Comparison of ENCODE assay signal across 17 cellular contexts in the genomic region with DNA sequence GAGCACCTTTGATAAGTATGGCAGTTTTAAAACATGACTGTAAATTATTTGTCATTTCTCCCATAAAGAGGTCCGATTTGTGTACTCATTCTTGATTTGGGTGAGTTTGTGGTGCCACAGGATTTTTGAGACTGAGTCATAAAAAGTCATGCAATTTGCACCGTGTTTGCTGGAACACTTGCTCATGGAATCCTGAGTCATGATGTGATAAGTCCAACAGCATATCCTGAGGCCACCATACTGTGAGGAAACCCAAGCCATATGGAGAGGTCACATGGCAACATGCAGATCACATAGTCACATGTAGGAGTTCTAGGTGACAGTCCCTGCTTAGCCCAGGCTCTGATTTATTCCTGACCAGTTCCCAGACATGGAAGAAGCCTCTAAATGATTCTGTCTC. TPM values are rescaled to one million over a fixed set of nuclear protein-coding genes. Genes with fewer than 3 reads are reported as not detected.
A peak's percentile ranks its signal among the peaks of the same experiment; 100 is the strongest.
DNase-seq lines count a peak whose midpoint lies in the region; ATAC-seq, FAIRE-seq and TF ChIP-seq lines count a peak whose summit lies in the region.
"Had no signal": no experiment of that assay in that cellular context is flagged by ENCODE, and none has a peak within 500 bp of the region (broad histone marks: within the 10 kb centered on the region; RNA-seq: fewer than 3 reads in every experiment).

No MANE protein-coding gene starts in this region.

- H3K4me1 ChIP-seq in mesendoderm (ENCODE audit: control insufficient read depth, low read depth, low read length) (no peaks in the 10 kb centered on the region), testis (peaks cover 2% of the 10 kb centered on the region), heart left ventricle (peaks cover 0 to 20% (median 6%) of the 10 kb centered on the region in 12 donors)
- H3K4me1 ChIP-seq: HAP-1 had no signal

- H3K27ac ChIP-seq in mesendoderm (ENCODE audit: low read depth, low read length) (no peak overlapping the region), testis (no peak overlapping the region), heart left ventricle (no peak overlapping the region)
- H3K27ac ChIP-seq: hepatocyte, KMS-11 had no signal

- no peak for TF ChIP-seq CTCF in bronchial epithelial cell (IDR thresholded peaks at IDR 0.05; ENCODE audit: insufficient read depth, low read length, severe bottlenecking)
- no peak for TF ChIP-seq CTCF in testis (IDR thresholded peaks at IDR 0.05)
- no peak for TF ChIP-seq CTCF in heart left ventricle (IDR thresholded peaks at IDR 0.05)

- H3K27me3 ChIP-seq in MG63: no peaks in the 10 kb centered on the region
- H3K27me3 ChIP-seq in bronchial epithelial cell (ENCODE audit: control insufficient read depth, insufficient read depth, low read length): no peaks in the 10 kb centered on the region
- no peaks in the 10 kb centered on the region for H3K27me3 ChIP-seq in mesendoderm (ENCODE audit: insufficient read depth, low read length, poor library complexity)
- H3K27me3 ChIP-seq in testis: no peaks in the 10 kb centered on the region
- no peaks in the 10 kb centered on the region for H3K27me3 ChIP-seq in heart left ventricle
- H3K27me3 ChIP-seq: hepatocyte had no signal

- H2AK5ac ChIP-seq in mesendoderm (ENCODE audit: low read length): no peak overlapping the region

- H3K23ac ChIP-seq in mesendoderm (ENCODE audit: low read length): no peak overlapping the region

- WGBS in mesendoderm (ENCODE audit: extremely low coverage, insufficient coverage, low lambda C conversion rate): no CpG with 5 or more reads among the region's 2 CpGs
- WGBS in testis, 2 donors: 44 to 73% methylated on average over 2 of the region's 2 CpGs
- WGBS in heart left ventricle, 4 donors: 72 to 85% (median 74%) methylated on average over 2 of the region's 2 CpGs

- H3K36me3 ChIP-seq in MG63 (no peaks in the 10 kb centered on the region), bronchial epithelial cell (ENCODE audit: control insufficient read depth, insufficient read depth, low read length) (no peaks in the 10 kb centered on the region), mesendoderm (ENCODE audit: control insufficient read depth, insufficient read depth, low read length) (no peaks in the 10 kb centered on the region), testis (ENCODE audit: low read depth, missing control alignments) (no peaks in the 10 kb centered on the region), heart left ventricle (no peaks in the 10 kb centered on the region)
- H3K36me3 ChIP-seq: HAP-1 had no signal

- H3K18ac ChIP-seq in mesendoderm (ENCODE audit: low read length): no peak overlapping the region

- no peaks in the 10 kb centered on the region for H3K79me2 ChIP-seq in mesendoderm (ENCODE audit: control insufficient read depth, insufficient read depth, low read length)
- H3K79me2 ChIP-seq: hepatocyte had no signal

- H3K4me2 ChIP-seq in mesendoderm (ENCODE audit: low read length): no peak overlapping the region
- H3K4me2 ChIP-seq: hepatocyte, KMS-11 had no signal

- H2BK15ac ChIP-seq in mesendoderm (replicated peaks; ENCODE audit: low read depth): no peak overlapping the region

- H3K9ac ChIP-seq in mesendoderm (ENCODE audit: low read length): no peak overlapping the region
- H3K9ac ChIP-seq: KMS-11 had no signal

- H3K56ac ChIP-seq in mesendoderm (ENCODE audit: low read length): no peak overlapping the region

- H3K4me3 ChIP-seq in MG63 (no peak overlapping the region), bronchial epithelial cell (ENCODE audit: low read depth, low read length) (no peak overlapping the region), mesendoderm (ENCODE audit: low read length) (no peak overlapping the region), testis (no peak overlapping the region), heart left ventricle (no peak overlapping the region)
- H3K4me3 ChIP-seq: HAP-1, hepatocyte had no signal

- H3K9me3 ChIP-seq in MG63 (peaks cover 6% of the 10 kb centered on the region), testis (no peaks in the 10 kb centered on the region), heart left ventricle (no peaks in the 10 kb centered on the region)
- H3K9me3 ChIP-seq: HAP-1 had no signal

- H4K8ac ChIP-seq in mesendoderm (ENCODE audit: low read depth, low read length): no peak overlapping the region

- H3K4ac ChIP-seq in mesendoderm (ENCODE audit: low read depth, low read length): no peak overlapping the region

- H2BK120ac ChIP-seq in mesendoderm (ENCODE audit: low read depth, low read length): no peak overlapping the region

- no peaks in the 10 kb centered on the region for H3K79me1 ChIP-seq in mesendoderm (ENCODE audit: low read length)

- DNase-seq in EH (ENCODE audit: low read depth): peak; percentile 95
- peak; percentile 44 for DNase-seq in MG63
- DNase-seq in bronchial epithelial cell (ENCODE audit: low read depth): peak; percentile 98
- DNase-seq in mesendoderm: peak; percentile 11
- DNase-seq in testis: no peak
- no peak for DNase-seq in NOMO-1 (lab: John Stamatoyannopoulos, UW; ENCODE audit: unreplicated experiment in 2 of 2)
- DNase-seq in heart left ventricle: no peak
- DNase-seq: activated CD8-positive, alpha-beta memory T cell treated with anti-CD3 and anti-CD28 coated beads for 24 hours; activated naive CD4-positive, alpha-beta T cell treated with anti-CD3 and anti-CD28 coated beads for 36 hours; NCI-H2029; posterior cingulate gyrus; stimulated activated CD4-positive, alpha-beta T cell treated with anti-CD3 and anti-CD28 coated beads, Interleukin-1b, Interleukin-23, amount 100 ng/mL, for 48 hours; stimulated activated naive B cell treated with anti-CD40 and anti-IgM and Interleukin-4, amounts not matched to agents 10 μg/mL and 1 μg/mL and 100 μg/mL, for 72 hours had no signal

- intact Hi-C loops in testis (cut with DNase I; ENCODE audit: low total_unique reads): no loop called here
- intact Hi-C loops in heart left ventricle (cut with DNase I): no loop called here

- FAIRE-seq in bronchial epithelial cell (lab: Jason Lieb, UNC): peak; percentile 18

- H4K5ac ChIP-seq in mesendoderm (ENCODE audit: low read length): no peak overlapping the region

- TF ChIP-seq POLR2A in testis (IDR thresholded peaks at IDR 0.05) (no peak), heart left ventricle (IDR thresholded peaks at IDR 0.05) (no peak)

- no peak overlapping the region for H2BK5ac ChIP-seq in mesendoderm (ENCODE audit: low read length)

- no peak for ATAC-seq in HG03469 (IDR thresholded peaks at IDR 0.05; ENCODE audit: unreplicated experiment)
- ATAC-seq in heart left ventricle: no peak
- ATAC-seq: stimulated activated naive B cell treated with anti-CD40 and anti-IgM and Interleukin-4, amounts not matched to agents 10 μg/mL and 1 μg/mL and 100 μg/mL, for 72 hours had no signal

RNA-seq across cellular contexts. Expression of a gene that starts 40.8 kb away (rescaled TPM):
- 0.27 and 1.2 TPM in 2 replicates for total RNA-seq in MG63 (2014; rRNA removed; shearing (Covaris generic); ENCODE audit: low replicate concordance)
- total RNA-seq in bronchial epithelial cell (0.26 TPM in 1 of 2 replicates, not detected in the other), testis (10 to 100 TPM; 26.3 to 28.5 TPM), heart left ventricle (100 to 1,000 TPM in 1 of 9 donors, 10 to 100 TPM in 8; 25.7 to 104 (median 53.3) TPM)
- 0.08 TPM for polyA plus RNA-seq in mesendoderm (2013, experiment 1 of 2)
- 0.14 TPM for polyA plus RNA-seq in mesendoderm (2013, experiment 2 of 2)
- polyA plus RNA-seq in testis (ENCODE audit: insufficient read depth, low read depth, low replicate concordance) (74.8 TPM), heart left ventricle (10 to 100 TPM; 16.2 to 27.7 TPM)
- total RNA-seq: activated naive CD4-positive, alpha-beta T cell treated with anti-CD3 and anti-CD28 coated beads for 36 hours had no signal

Comparison
In these comparisons a context has a peak if more than half of its experiments do, and no peak if none do; other contexts are left out.
1. DNase-seq: peak in EH (single experiment), MG63 (single experiment), bronchial epithelial cell (single experiment) and mesendoderm (single experiment); none in testis (single experiment), NOMO-1 (0 of 2) and heart left ventricle (0 of 5).
2. RNA of a gene that starts 40.8 kb away (total RNA-seq): 25.7 to 104 TPM in heart left ventricle and 26.3 to 28.5 TPM in testis; 0.27 to 1.2 TPM in MG63 and 0.26 TPM in bronchial epithelial cell; every median in the first group is over 10 times any median in the second.